Comparison of ENCODE assay signal across 23 cellular contexts in genomic region chr2:53584986-53585385, GRCh38.
"Had no signal": no experiment of that assay in that cellular context is flagged by ENCODE, and none has a peak within 500 bp of the region (broad histone marks: within the 10 kb centered on the region; RNA-seq: fewer than 3 reads in every experiment).

No MANE protein-coding gene starts in this region.

- H3K27me3 ChIP-seq: body of pancreas, Peyer's patch had no signal

- H3K4me1 ChIP-seq: body of pancreas, Peyer's patch had no signal

- DNase-seq: activated CD4-positive, alpha-beta T cell treated with anti-CD3 and anti-CD28 coated beads for 36 hours; activated CD4-positive, alpha-beta T cell treated with anti-CD3 and anti-CD28 coated beads, Interleukin-2, amount 50 U/mL, for 1 hour; activated CD4-positive, CD25-positive, alpha-beta regulatory T cell; activated CD8-positive, alpha-beta memory T cell treated with anti-CD3 and anti-CD28 coated beads, Interleukin-2, amount 50 U/mL, for 4 hours; activated CD8-positive, alpha-beta T cell treated with anti-CD3 and anti-CD28 coated beads for 36 hours; activated gamma-delta T cell treated with Interleukin-2 at 50 U/mL for 16 hours; activated naive CD4-positive, alpha-beta T cell treated with anti-CD3 and anti-CD28 coated beads, Interleukin-2, amount 10 ng/mL, durations not matched to agents 7 days and 5 days; activated naive CD8-positive, alpha-beta T cell treated with anti-CD3 and anti-CD28 coated beads for 36 hours; activated T-cell treated with anti-CD3 and anti-CD28 coated beads, Interleukin-2, amount 50 U/mL, for 72 hours; body of pancreas; KG1; NCI-H1092 treated with DMSO at 0.1 percent for 48 hours; NCI-H1417 treated with DMSO at 0.1 percent for 48 hours; NCI-H1694 treated with DMSO at 0.1 percent for 48 hours; NCI-H2029 treated with DMSO at 0.1 percent for 48 hours; NCI-H510A treated with DMSO at 0.1 percent for 48 hours; Peyer's patch; SHP77; T-cell; T-helper 2 cell; T1000 had no signal

- FAIRE-seq: TTC549 had no signal

- ATAC-seq: activated CD4-positive, alpha-beta T cell treated with anti-CD3 and anti-CD28 coated beads for 36 hours; activated CD8-positive, alpha-beta T cell treated with anti-CD3 and anti-CD28 coated beads for 36 hours; activated T-cell treated with anti-CD3 and anti-CD28 coated beads, Interleukin-2, amount 50 U/mL, for 72 hours; body of pancreas; T-cell had no signal

- H3K4me3 ChIP-seq: body of pancreas, Peyer's patch had no signal

- H3K9me3 ChIP-seq: body of pancreas, Peyer's patch had no signal

- H3K27ac ChIP-seq: body of pancreas, Peyer's patch, VCaP had no signal

- H3K36me3 ChIP-seq: Peyer's patch had no signal
